1 cellular context compared by ENCODE assay signal in the genomic region with DNA sequence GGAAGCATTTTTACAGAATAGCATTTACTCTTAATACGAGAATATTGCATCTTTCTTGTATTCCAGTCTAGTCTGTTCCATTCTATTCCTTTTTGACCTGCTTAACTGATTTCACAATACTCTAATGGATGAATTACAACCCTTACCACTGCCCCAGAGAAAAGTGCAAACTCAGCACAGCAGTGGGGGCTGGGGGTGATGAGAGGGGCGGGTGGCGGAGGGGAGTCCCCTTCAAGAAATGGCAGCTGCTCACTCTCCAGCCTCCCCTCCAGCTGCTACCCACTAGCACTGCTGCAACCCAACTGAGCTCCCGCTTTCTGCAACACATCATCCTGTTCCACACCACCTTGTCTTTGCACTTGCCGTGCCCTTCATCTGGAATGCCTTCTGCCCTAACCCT.
TF ChIP-seq lines count a peak whose summit lies in the region.

No MANE protein-coding gene starts in this region.

TF ChIP-seq in HepG2, 621 proteins besides CTCF, POLR2A, EP300 and RAD21:
- peak; percentile 61 to 69 for TF ChIP-seq MAFK (conservative IDR thresholded peaks at IDR 0.05 in 1 of 2, IDR thresholded peaks at IDR 0.05 in 1 of 2; ENCODE audit: low read length in 2 of 2)
- TF ChIP-seq BORCS8-MEF2B (CRISPR knock-in tag; IDR thresholded peaks at IDR 0.05) = no peak
- no peak for TF ChIP-seq GABPB1 (CRISPR knock-in tag; IDR thresholded peaks at IDR 0.05)
- no peak for TF ChIP-seq ELF3 (CRISPR knock-in tag; IDR thresholded peaks at IDR 0.05)
- TF ChIP-seq, protein P1, sequence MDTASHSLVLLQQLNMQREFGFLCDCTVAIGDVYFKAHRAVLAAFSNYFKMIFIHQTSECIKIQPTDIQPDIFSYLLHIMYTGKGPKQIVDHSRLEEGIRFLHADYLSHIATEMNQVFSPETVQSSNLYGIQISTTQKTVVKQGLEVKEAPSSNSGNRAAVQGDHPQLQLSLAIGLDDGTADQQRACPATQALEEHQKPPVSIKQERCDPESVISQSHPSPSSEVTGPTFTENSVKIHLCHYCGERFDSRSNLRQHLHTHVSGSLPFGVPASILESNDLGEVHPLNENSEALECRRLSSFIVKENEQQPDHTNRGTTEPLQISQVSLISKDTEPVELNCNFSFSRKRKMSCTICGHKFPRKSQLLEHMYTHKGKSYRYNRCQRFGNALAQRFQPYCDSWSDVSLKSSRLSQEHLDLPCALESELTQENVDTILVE (CRISPR knock-in tag; IDR thresholded peaks at IDR 0.05) = no peak
- TF ChIP-seq NFKB2 (CRISPR knock-in tag; IDR thresholded peaks at IDR 0.05; ENCODE audit: borderline replicate concordance) = no peak
- no peak for TF ChIP-seq TBX2 (CRISPR knock-in tag; IDR thresholded peaks at IDR 0.05; ENCODE audit: borderline replicate concordance)
- TF ChIP-seq HOXA5 (CRISPR knock-in tag; IDR thresholded peaks at IDR 0.05) = no peak
- TF ChIP-seq MAFF (IDR thresholded peaks at IDR 0.05; ENCODE audit: low read depth, low read length) = 0 out of 2 replicates have a peak, but pooled peaks have one; percentile 36
- peak; percentile 64; the same call in 1 of the 2 replicates for TF ChIP-seq CEBPB (IDR thresholded peaks at IDR 0.05; ENCODE audit: borderline replicate concordance, low read depth, low read length)
- no peak for TF ChIP-seq SCMH1 (CRISPR knock-in tag; IDR thresholded peaks at IDR 0.05; ENCODE audit: borderline replicate concordance)
